In genomic region chr19:36245210-36246005, GRCh38 we compare ENCODE assay signal across 9 cellular contexts. TPM values are rescaled to one million over a fixed set of nuclear protein-coding genes. Genes with fewer than 3 reads are reported as not detected.
DNase-seq lines count a peak whose midpoint lies in the region; ATAC-seq and TF ChIP-seq lines count a peak whose summit lies in the region.
"Had no signal": no experiment of that assay in that cellular context is flagged by ENCODE, and none has a peak within 500 bp of the region (broad histone marks: within the 10 kb centered on the region; RNA-seq: fewer than 3 reads in every experiment).

No MANE protein-coding gene starts in this region.

- H3K36me3 ChIP-seq in ES-I3 (ENCODE audit: insufficient read depth, low read length) (no peaks in the 10 kb centered on the region), adipocyte (ENCODE audit: control insufficient read depth, insufficient read depth, low read length, severe bottlenecking) (peaks cover under 1% of the 10 kb centered on the region)

- TF ChIP-seq CTCF in retinal pigment epithelial cell (conservative IDR thresholded peaks at IDR 0.05; ENCODE audit: low read depth, low read length) = peak; percentile 5

- ATAC-seq in right cardiac atrium = peak; percentile 59 to 65
- no peak for ATAC-seq in sciatic nerve
- ATAC-seq in HG03108 (IDR thresholded peaks at IDR 0.05; ENCODE audit: unreplicated experiment) = no peak
- ATAC-seq in GM21423 (IDR thresholded peaks at IDR 0.05; ENCODE audit: unreplicated experiment) = no peak

- H3K9me3 ChIP-seq in ES-I3 (ENCODE audit: control insufficient read depth, insufficient read depth, low read length) (no peaks in the 10 kb centered on the region), adipocyte (ENCODE audit: control insufficient read depth, low read length) (no peaks in the 10 kb centered on the region), right cardiac atrium (ENCODE audit: control insufficient read depth, low read length) (no peaks in the 10 kb centered on the region)

- peak overlapping the region; percentile 29; the same call in 1 of the 2 replicates for H3K9ac ChIP-seq in ES-I3 (ENCODE audit: low read depth, low read length)
- H3K9ac ChIP-seq in adipocyte (ENCODE audit: low read length) = no peak overlapping the region

- peaks cover 18% of the 10 kb centered on the region for H3K4me1 ChIP-seq in ES-I3 (ENCODE audit: insufficient read depth, low read length)
- peaks cover 9% of the 10 kb centered on the region for H3K4me1 ChIP-seq in adipocyte (ENCODE audit: control insufficient read depth, insufficient read depth, low read length)
- no peaks in the 10 kb centered on the region for H3K4me1 ChIP-seq in right cardiac atrium (ENCODE audit: control insufficient read depth, insufficient read depth, low read length)

- no peak overlapping the region for H3K27ac ChIP-seq in right cardiac atrium (ENCODE audit: low read length)

- H3K27me3 ChIP-seq in adipocyte (replicated peaks; ENCODE audit: control insufficient read depth, insufficient read depth, low read length) (peaks cover 4% of the 10 kb centered on the region), right cardiac atrium (ENCODE audit: control insufficient read depth, insufficient read depth) (no peaks in the 10 kb centered on the region)

- H3K4me3 ChIP-seq in adipocyte (ENCODE audit: low read length) = peak overlapping the region; percentile 81
- peak overlapping the region; percentile 37 for H3K4me3 ChIP-seq in right cardiac atrium (ENCODE audit: low read length)
- H3K4me3 ChIP-seq in retinal pigment epithelial cell (ENCODE audit: low read length) = peak overlapping the region; percentile 49

- DNase-seq in adipocyte (ENCODE audit: low read depth) (peak; percentile 13), right cardiac atrium (peak; percentile 17 to 62 (median 57)), retinal pigment epithelial cell (ENCODE audit: low read depth) (no peak), sciatic nerve (ENCODE audit: low spot score) (no peak), mesenteric fat pad (ENCODE audit: low spot score) (no peak)
- DNase-seq: stimulated activated CD4-positive, alpha-beta T cell treated with anti-CD3 and anti-CD28 coated beads, Interleukin-15, amount 100 ng/mL, for 24 hours had no signal

- WGBS in right cardiac atrium = 2% methylated on average over 63 of the region's 63 CpGs

- intact Hi-C loops in right cardiac atrium (cut with DNase I) = no loop called here
- intact Hi-C loops in sciatic nerve (cut with DNase I) = no loop called here

RNA-seq across cellular contexts. Expression of gene ZNF146, which starts 30.5 kb away (rescaled TPM):
- 10 to 100 TPM; 33.5 to 45.8 (median 38.8) TPM for total RNA-seq in right cardiac atrium
- 18.8 TPM for polyA plus RNA-seq in right cardiac atrium
- 52.7 TPM for total RNA-seq in sciatic nerve
- 40.3 TPM for total RNA-seq in mesenteric fat pad

RNA-seq across cellular contexts. Expression of gene ZNF565, which starts 30.9 kb away (rescaled TPM):
- total RNA-seq in right cardiac atrium (1 to 10 TPM; 4.0 to 5.0 (median 4.9) TPM), sciatic nerve (8.5 TPM), mesenteric fat pad (3.6 TPM)
- 3.2 TPM for polyA plus RNA-seq in right cardiac atrium

Comparison
In these comparisons a context has a peak if more than half of its experiments do, and no peak if none do; other contexts are left out.
1. DNase-seq: peak in adipocyte (single experiment) and right cardiac atrium (3 of 3); none in retinal pigment epithelial cell (single experiment), sciatic nerve (single experiment) and mesenteric fat pad (single experiment).
2. ATAC-seq: peak in right cardiac atrium (2 of 2); none in sciatic nerve (single experiment), HG03108 (single experiment) and GM21423 (single experiment).
3. Peak in every context shown above with its lines, with median percentiles within 50 percentile points of each other: H3K4me3 ChIP-seq.